In the genomic region with DNA sequence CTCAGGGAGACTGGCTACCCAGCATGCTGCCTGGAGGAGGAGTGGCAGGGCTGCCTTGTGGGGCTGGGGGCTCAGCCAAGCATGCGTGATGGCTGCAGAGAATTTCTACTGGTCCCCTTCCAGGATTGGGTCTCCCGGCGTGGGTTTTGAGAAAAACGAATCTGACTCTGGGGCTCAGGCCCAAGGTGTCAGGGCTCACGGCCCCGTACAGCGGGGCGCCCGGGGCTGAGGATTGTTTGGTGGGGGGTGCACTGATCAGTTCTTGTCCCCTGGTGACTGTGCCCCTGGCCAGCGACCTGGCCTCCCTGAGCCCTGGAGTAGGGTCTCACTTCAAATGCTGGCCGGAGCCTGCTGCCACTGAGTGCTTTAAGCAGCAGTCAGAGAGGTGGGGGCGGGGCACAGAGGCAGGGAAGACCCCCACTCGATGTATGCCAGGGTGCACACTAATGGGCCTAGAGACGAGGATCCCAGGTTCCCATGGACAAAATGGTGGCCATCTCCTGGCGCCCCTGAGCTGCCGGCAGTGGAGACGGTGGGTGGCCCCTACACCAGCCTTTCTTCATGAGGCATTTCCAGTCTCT, we compare ENCODE assay signal across 1 cellular context.
TF ChIP-seq lines count a peak whose summit lies in the region.

No MANE protein-coding gene starts in this region.

TF ChIP-seq in IMR-90, 13 proteins besides CTCF, POLR2A, EP300 and RAD21:
- TF ChIP-seq CEBPB (IDR thresholded peaks at IDR 0.05; ENCODE audit: low read depth, low read length) (no peak), RFX5 (IDR thresholded peaks at IDR 0.05; ENCODE audit: low read depth, low read length) (no peak), CHD1 (IDR thresholded peaks at IDR 0.05; ENCODE audit: low read depth, low read length) (no peak), FOS (IDR thresholded peaks at IDR 0.05; ENCODE audit: low read depth, low read length) (no peak), RCOR1 (IDR thresholded peaks at IDR 0.05; ENCODE audit: insufficient replicate concordance, low read length) (no peak), BHLHE40 (IDR thresholded peaks at IDR 0.05; ENCODE audit: low read depth, low read length) (no peak), MXI1 (IDR thresholded peaks at IDR 0.05; ENCODE audit: borderline replicate concordance, low read depth, low read length) (no peak), MAFK (IDR thresholded peaks at IDR 0.05; ENCODE audit: low read depth, low read length) (no peak), SMC3 (IDR thresholded peaks at IDR 0.05; ENCODE audit: low read depth, low read length) (no peak), MAZ (IDR thresholded peaks at IDR 0.05; ENCODE audit: borderline replicate concordance, low read depth, low read length) (no peak), NFE2L2 (IDR thresholded peaks at IDR 0.05; ENCODE audit: low read depth, low read length) (no peak)
- TF ChIP-seq, protein P1, sequence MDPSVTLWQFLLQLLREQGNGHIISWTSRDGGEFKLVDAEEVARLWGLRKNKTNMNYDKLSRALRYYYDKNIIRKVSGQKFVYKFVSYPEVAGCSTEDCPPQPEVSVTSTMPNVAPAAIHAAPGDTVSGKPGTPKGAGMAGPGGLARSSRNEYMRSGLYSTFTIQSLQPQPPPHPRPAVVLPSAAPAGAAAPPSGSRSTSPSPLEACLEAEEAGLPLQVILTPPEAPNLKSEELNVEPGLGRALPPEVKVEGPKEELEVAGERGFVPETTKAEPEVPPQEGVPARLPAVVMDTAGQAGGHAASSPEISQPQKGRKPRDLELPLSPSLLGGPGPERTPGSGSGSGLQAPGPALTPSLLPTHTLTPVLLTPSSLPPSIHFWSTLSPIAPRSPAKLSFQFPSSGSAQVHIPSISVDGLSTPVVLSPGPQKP (IDR thresholded peaks at IDR 0.05; ENCODE audit: borderline replicate concordance, low read depth, low read length) = no peak
- TF ChIP-seq, protein P2, sequence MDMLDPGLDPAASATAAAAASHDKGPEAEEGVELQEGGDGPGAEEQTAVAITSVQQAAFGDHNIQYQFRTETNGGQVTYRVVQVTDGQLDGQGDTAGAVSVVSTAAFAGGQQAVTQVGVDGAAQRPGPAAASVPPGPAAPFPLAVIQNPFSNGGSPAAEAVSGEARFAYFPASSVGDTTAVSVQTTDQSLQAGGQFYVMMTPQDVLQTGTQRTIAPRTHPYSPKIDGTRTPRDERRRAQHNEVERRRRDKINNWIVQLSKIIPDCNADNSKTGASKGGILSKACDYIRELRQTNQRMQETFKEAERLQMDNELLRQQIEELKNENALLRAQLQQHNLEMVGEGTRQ (IDR thresholded peaks at IDR 0.05; ENCODE audit: low read depth, low read length) = no peak
